In genomic region chr2:239716536-239717318, GRCh38 we compare ENCODE assay signal across 15 cellular contexts.
DNase-seq lines count a peak whose midpoint lies in the region; ATAC-seq and TF ChIP-seq lines count a peak whose summit lies in the region.
"Had no signal": no experiment of that assay in that cellular context is flagged by ENCODE, and none has a peak within 500 bp of the region (broad histone marks: within the 10 kb centered on the region; RNA-seq: fewer than 3 reads in every experiment).

No MANE protein-coding gene starts in this region.

- intact Hi-C loops in head of caudate nucleus (cut with DNase I) (no loop called here), upper lobe of right lung (cut with DNase I) (no loop called here)

- TF ChIP-seq CTCF in nephron (IDR thresholded peaks at IDR 0.05; ENCODE audit: unreplicated experiment in 3 of 3) = no peak
- TF ChIP-seq CTCF in upper lobe of right lung (IDR thresholded peaks at IDR 0.05) = no peak
- TF ChIP-seq CTCF in omental fat pad (IDR thresholded peaks at IDR 0.05) = no peak

- DNase-seq in activated effector memory CD4-positive, alpha-beta T cell treated with anti-CD3 and anti-CD28 coated beads, Interleukin-2, amount 50 U/mL, for 16 hours = peak; percentile 38
- DNase-seq in activated effector memory CD4-positive, alpha-beta T cell treated with Interleukin-2 at 50 U/mL for 16 hours = no peak
- DNase-seq in head of caudate nucleus (peak in 34 of 42 donors; percentile 23 to 81 (median 63)), upper lobe of right lung (peak; percentile 54), omental fat pad (ENCODE audit: low spot score) (no peak)
- DNase-seq: activated CD4-positive, alpha-beta T cell treated with anti-CD3 and anti-CD28 coated beads, Interleukin-2, amount 50 U/mL, for 1 hour; Calu3; GOT3; NK-92 treated with Interleukin-12 subunit alpha and Interleukin-12 subunit beta, amount 100 ng/mL, for 24 hours had no signal

- H3K27ac Mint-ChIP-seq in nephron = peak overlapping the region; percentile 28 to 62 (median 46)
- H3K27ac Mint-ChIP-seq: memory B cell had no signal

- H3K27ac ChIP-seq in upper lobe of right lung = no peak overlapping the region
- H3K27ac ChIP-seq: gastrocnemius medialis, upper lobe of left lung had no signal

- no peaks in the 10 kb centered on the region for H3K27me3 ChIP-seq in upper lobe of right lung
- H3K27me3 ChIP-seq: gastrocnemius medialis, upper lobe of left lung had no signal

- no peaks in the 10 kb centered on the region for H3K4me1 ChIP-seq in upper lobe of right lung
- H3K4me1 ChIP-seq: gastrocnemius medialis, upper lobe of left lung had no signal

- H3K4me1 Mint-ChIP-seq in nephron = peaks cover 25% of the 10 kb centered on the region
- H3K4me1 Mint-ChIP-seq: memory B cell had no signal

- H3K4me3 Mint-ChIP-seq in nephron = peak overlapping the region in 1 of 3 experiments; percentile 4
- H3K4me3 Mint-ChIP-seq: memory B cell had no signal

- H3K36me3 Mint-ChIP-seq in nephron (ENCODE audit: low read depth) = no peaks in the 10 kb centered on the region

- no peaks in the 10 kb centered on the region for H3K9me3 ChIP-seq in upper lobe of right lung
- H3K9me3 ChIP-seq: gastrocnemius medialis had no signal

- no peaks in the 10 kb centered on the region for H3K36me3 ChIP-seq in upper lobe of right lung
- H3K36me3 ChIP-seq: gastrocnemius medialis, upper lobe of left lung had no signal

- H3K27me3 Mint-ChIP-seq in nephron (ENCODE audit: low read depth) = no peaks in the 10 kb centered on the region

- peaks cover 19% of the 10 kb centered on the region for H3K9me3 Mint-ChIP-seq in nephron

- no peak overlapping the region for H3K4me3 ChIP-seq in upper lobe of right lung
- H3K4me3 ChIP-seq: gastrocnemius medialis, upper lobe of left lung had no signal

- ATAC-seq in upper lobe of right lung = no peak
- ATAC-seq in activated CD4-positive, CD25-positive, alpha-beta regulatory T cell treated with anti-CD3 and anti-CD28 coated beads, Interleukin-2, amount 50 U/mL, for 24 hours = no peak
- no peak for ATAC-seq in esophagus mucosa
- no peak for ATAC-seq in omental fat pad (ENCODE audit: low FRiP score)

Comparison
In these comparisons a context has a peak if more than half of its experiments do, and no peak if none do; other contexts are left out.
1. DNase-seq: peak in activated effector memory CD4-positive, alpha-beta T cell treated with anti-CD3 and anti-CD28 coated beads, Interleukin-2, amount 50 U/mL, for 16 hours (single experiment), head of caudate nucleus (34 of 42) and upper lobe of right lung (single experiment); none in activated effector memory CD4-positive, alpha-beta T cell treated with Interleukin-2 at 50 U/mL for 16 hours (single experiment) and omental fat pad (single experiment).